In the genomic region with DNA sequence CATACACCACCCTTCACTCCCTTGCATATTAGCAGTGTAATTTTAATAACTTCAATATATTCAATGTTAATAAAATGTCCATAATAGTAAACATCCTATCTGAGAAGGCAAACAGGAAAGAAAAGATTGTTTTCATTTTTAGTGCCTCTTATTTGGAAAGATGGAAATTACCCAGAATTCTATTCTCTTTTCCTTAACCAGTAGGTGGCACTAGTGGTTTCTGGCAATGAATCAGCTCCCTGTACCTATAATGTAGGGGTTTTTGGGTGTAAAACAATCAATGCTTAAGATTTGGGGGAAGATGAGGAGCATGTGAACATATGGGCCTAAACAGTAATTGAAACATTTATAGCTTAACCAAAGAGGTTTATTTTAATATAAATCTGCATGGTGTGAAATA, we compare ENCODE assay signal across 9 cellular contexts. TPM values are rescaled to one million over a fixed set of nuclear protein-coding genes. Genes with fewer than 3 reads are reported as not detected.
DNase-seq lines count a peak whose midpoint lies in the region; ATAC-seq, FAIRE-seq and TF ChIP-seq lines count a peak whose summit lies in the region.
"Had no signal": no experiment of that assay in that cellular context is flagged by ENCODE, and none has a peak within 500 bp of the region (broad histone marks: within the 10 kb centered on the region; RNA-seq: fewer than 3 reads in every experiment).

No MANE protein-coding gene starts in this region.

- no peak overlapping the region for H3K9ac ChIP-seq in neural cell (ENCODE audit: low read length)

- H3K36me3 ChIP-seq in body of pancreas (replicated peaks in 1 of 2; ENCODE audit: insufficient read depth in 1 of 2, low read depth in 2 of 2) (no peaks in the 10 kb centered on the region), neural cell (ENCODE audit: insufficient read depth, low read length) (no peaks in the 10 kb centered on the region)

- peak; percentile 29 for TF ChIP-seq RAD21 in neural cell (conservative IDR thresholded peaks at IDR 0.05)

- peak; percentile 14 to 61 (median 53) for TF ChIP-seq CTCF in body of pancreas (IDR thresholded peaks at IDR 0.05)
- TF ChIP-seq CTCF in neural cell (IDR thresholded peaks at IDR 0.05; ENCODE audit: poor library complexity, severe bottlenecking), result peak; percentile 55

- no peaks in the 10 kb centered on the region for H3K79me2 ChIP-seq in neural cell (replicated peaks; ENCODE audit: insufficient read depth, low read length)

- no peak for TF ChIP-seq POLR2A in body of pancreas (IDR thresholded peaks at IDR 0.05)

- H3K27ac ChIP-seq in body of pancreas (no peak overlapping the region), neural cell (ENCODE audit: low read length) (no peak overlapping the region)

- no peak overlapping the region for H3K4me3 ChIP-seq in Jurkat, Clone E6-1 (ENCODE audit: low read length)
- H3K4me3 ChIP-seq in body of pancreas, result no peak overlapping the region
- no peak overlapping the region for H3K4me3 ChIP-seq in neural cell (ENCODE audit: low read length)

- intact Hi-C loops in body of pancreas (cut with DNase I), result no loop called here

- peak; percentile 19 for DNase-seq in EL
- peak; percentile 3 for DNase-seq in Jurkat, Clone E6-1 (ENCODE audit: low read depth, low spot score)
- no peak for DNase-seq in body of pancreas
- no peak for DNase-seq in GM19239 (ENCODE audit: insufficient read length, low spot score)
- no peak for DNase-seq in activated CD4-positive, alpha-beta T cell treated with anti-CD3 and anti-CD28 coated beads, Interleukin-2, amount 50 U/mL, for 1 hour
- DNase-seq: central memory CD4-positive, alpha-beta T cell had no signal

- FAIRE-seq in GM19239 (lab: Jason Lieb, UNC), result no peak

- no peaks in the 10 kb centered on the region for H3F3A ChIP-seq in neural cell (ENCODE audit: insufficient read depth, low read length, poor library complexity, severe bottlenecking)

- TF ChIP-seq EP300 in neural cell (conservative IDR thresholded peaks at IDR 0.05; ENCODE audit: poor library complexity, severe bottlenecking), result no peak

- no peak overlapping the region for H3K4me2 ChIP-seq in neural cell (ENCODE audit: low read length)

- H4K20me1 ChIP-seq in neural cell (ENCODE audit: insufficient read depth), result no peaks in the 10 kb centered on the region

- H3K9me2 ChIP-seq in neural cell (ENCODE audit: insufficient read depth, low read length), result no peaks in the 10 kb centered on the region

- ATAC-seq in body of pancreas, result no peak
- ATAC-seq in GM18502 (IDR thresholded peaks at IDR 0.05; ENCODE audit: poor library complexity, unreplicated experiment), result no peak
- ATAC-seq in HG02798 (IDR thresholded peaks at IDR 0.05; ENCODE audit: poor library complexity, unreplicated experiment), result no peak

- peaks cover 13% of the 10 kb centered on the region for H3K4me1 ChIP-seq in body of pancreas

- H2AFZ ChIP-seq in neural cell (ENCODE audit: low read depth, low read length), result no peak overlapping the region

- H3K9me3 ChIP-seq in body of pancreas, result no peaks in the 10 kb centered on the region
- H3K9me3 ChIP-seq in neural cell (ENCODE audit: low read length), result no peaks in the 10 kb centered on the region

- no peaks in the 10 kb centered on the region for H3K27me3 ChIP-seq in body of pancreas
- no peaks in the 10 kb centered on the region for H3K27me3 ChIP-seq in neural cell (ENCODE audit: insufficient read depth, low read depth, low read length)

TF ChIP-seq in neural cell, 6 proteins besides CTCF, POLR2A, EP300 and RAD21:
- peak; percentile 22 for TF ChIP-seq SMC3 (conservative IDR thresholded peaks at IDR 0.05; ENCODE audit: poor library complexity)
- TF ChIP-seq, protein P1, sequence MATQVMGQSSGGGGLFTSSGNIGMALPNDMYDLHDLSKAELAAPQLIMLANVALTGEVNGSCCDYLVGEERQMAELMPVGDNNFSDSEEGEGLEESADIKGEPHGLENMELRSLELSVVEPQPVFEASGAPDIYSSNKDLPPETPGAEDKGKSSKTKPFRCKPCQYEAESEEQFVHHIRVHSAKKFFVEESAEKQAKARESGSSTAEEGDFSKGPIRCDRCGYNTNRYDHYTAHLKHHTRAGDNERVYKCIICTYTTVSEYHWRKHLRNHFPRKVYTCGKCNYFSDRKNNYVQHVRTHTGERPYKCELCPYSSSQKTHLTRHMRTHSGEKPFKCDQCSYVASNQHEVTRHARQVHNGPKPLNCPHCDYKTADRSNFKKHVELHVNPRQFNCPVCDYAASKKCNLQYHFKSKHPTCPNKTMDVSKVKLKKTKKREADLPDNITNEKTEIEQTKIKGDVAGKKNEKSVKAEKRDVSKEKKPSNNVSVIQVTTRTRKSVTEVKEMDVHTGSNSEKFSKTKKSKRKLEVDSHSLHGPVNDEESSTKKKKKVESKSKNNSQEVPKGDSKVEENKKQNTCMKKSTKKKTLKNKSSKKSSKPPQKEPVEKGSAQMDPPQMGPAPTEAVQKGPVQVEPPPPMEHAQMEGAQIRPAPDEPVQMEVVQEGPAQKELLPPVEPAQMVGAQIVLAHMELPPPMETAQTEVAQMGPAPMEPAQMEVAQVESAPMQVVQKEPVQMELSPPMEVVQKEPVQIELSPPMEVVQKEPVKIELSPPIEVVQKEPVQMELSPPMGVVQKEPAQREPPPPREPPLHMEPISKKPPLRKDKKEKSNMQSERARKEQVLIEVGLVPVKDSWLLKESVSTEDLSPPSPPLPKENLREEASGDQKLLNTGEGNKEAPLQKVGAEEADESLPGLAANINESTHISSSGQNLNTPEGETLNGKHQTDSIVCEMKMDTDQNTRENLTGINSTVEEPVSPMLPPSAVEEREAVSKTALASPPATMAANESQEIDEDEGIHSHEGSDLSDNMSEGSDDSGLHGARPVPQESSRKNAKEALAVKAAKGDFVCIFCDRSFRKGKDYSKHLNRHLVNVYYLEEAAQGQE (IDR thresholded peaks at IDR 0.05; ENCODE audit: borderline replicate concordance), result no peak

RNA-seq across cellular contexts. Expression of a gene that starts 5.7 kb away (rescaled TPM):
- polyA plus RNA-seq in Jurkat, Clone E6-1 (2012; ENCODE audit: insufficient read depth, insufficient read length), result not detected
- total RNA-seq in body of pancreas, result 10 to 100 TPM; 13.5 to 18.2 TPM
- polyA plus RNA-seq in neural cell, result 108 TPM in 2 replicates
- 294 and 336 TPM in 2 replicates for polyA minus RNA-seq in neural cell

Comparison
In these comparisons a context has a peak if more than half of its experiments do, and no peak if none do; other contexts are left out.
1. DNase-seq: peak in EL (single experiment) and Jurkat, Clone E6-1 (single experiment); none in body of pancreas (0 of 4), GM19239 (single experiment) and activated CD4-positive, alpha-beta T cell treated with anti-CD3 and anti-CD28 coated beads, Interleukin-2, amount 50 U/mL, for 1 hour (single experiment).